Comparison of ENCODE assay signal across 8 cellular contexts in the genomic region with DNA sequence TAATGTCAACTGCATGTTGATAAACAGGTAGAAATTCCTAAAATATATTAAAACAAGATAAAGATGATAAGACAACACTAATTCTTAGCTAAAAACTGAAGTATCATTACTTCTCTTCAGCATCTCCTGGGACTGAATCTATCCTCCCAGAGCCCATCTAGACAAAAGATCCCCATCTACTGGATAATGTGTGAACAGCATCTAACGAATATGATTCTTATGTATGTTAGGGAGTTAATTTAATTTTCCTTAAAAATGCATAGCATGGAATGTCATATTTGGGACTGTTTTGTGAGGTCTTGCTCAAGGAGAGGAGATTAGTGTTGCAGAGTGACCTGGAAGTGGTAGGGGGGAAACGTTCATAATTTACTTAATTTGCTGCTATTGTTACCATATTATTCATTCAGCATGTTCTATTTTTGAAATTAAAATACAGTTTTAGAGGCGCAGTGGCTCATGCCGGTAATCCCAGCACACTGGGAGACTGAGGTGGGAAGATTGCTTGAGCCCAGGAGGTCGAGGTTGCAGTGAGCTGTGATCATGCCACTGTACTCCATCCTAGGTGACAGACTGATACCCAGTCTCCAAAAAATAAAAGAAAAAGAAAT.
DNase-seq lines count a peak whose midpoint lies in the region; ATAC-seq and TF ChIP-seq lines count a peak whose summit lies in the region.

No MANE protein-coding gene starts in this region.

- POLR2A ChIA-PET in T-cell (lab: Charles Lee) = interaction anchor here in 1 of 2 donors (0.7 kb wide), 1 partner anchor 17 kb away, joined by 3 read pairs; no protein-coding TSS in a partner anchor

- DNase-seq in GM12864 (ENCODE audit: low read depth) (no peak), NCI-H345 (lab: John Stamatoyannopoulos, UW) (peak; percentile 23), dermis blood vessel endothelial cell (peak; percentile 58), nephron progenitor cell (no peak), T-helper 9 cell (no peak), T-cell (no peak)
- DNase-seq in activated T-cell treated with anti-CD3 and anti-CD28 coated beads, Interleukin-2, amount 50 U/mL, for 4 hours = no peak

- no peak overlapping the region for H3K4me3 Mint-ChIP-seq in nephron progenitor cell
- H3K4me3 Mint-ChIP-seq in activated T-cell treated with anti-CD3 and anti-CD28 coated beads, Interleukin-2, amount 50 U/mL, for 4 hours = no peak overlapping the region
- H3K4me3 Mint-ChIP-seq in T-cell = no peak overlapping the region

- H3K27me3 Mint-ChIP-seq in nephron progenitor cell (ENCODE audit: low read depth, poor library complexity) (no peaks in the 10 kb centered on the region), T-cell (peaks cover 0 to 3% of the 10 kb centered on the region in 2 donors)
- H3K27me3 Mint-ChIP-seq in activated T-cell treated with anti-CD3 and anti-CD28 coated beads, Interleukin-2, amount 50 U/mL, for 4 hours (ENCODE audit: low read depth) = peaks cover 2% of the 10 kb centered on the region

- peaks cover 39% of the 10 kb centered on the region for H3K9me3 Mint-ChIP-seq in nephron progenitor cell
- peaks cover 4% of the 10 kb centered on the region for H3K9me3 Mint-ChIP-seq in activated T-cell treated with anti-CD3 and anti-CD28 coated beads, Interleukin-2, amount 50 U/mL, for 4 hours
- H3K9me3 Mint-ChIP-seq in T-cell = peaks cover 0 to 7% (median 3%) of the 10 kb centered on the region in 3 donors

- H3K4me3 ChIP-seq in GM12864 (ENCODE audit: low read depth, low read length) = no peak overlapping the region

- CTCF ChIA-PET in T-cell (lab: Charles Lee) = no interaction called here

- H3K4me1 Mint-ChIP-seq in nephron progenitor cell = no peaks in the 10 kb centered on the region
- no peaks in the 10 kb centered on the region for H3K4me1 Mint-ChIP-seq in activated T-cell treated with anti-CD3 and anti-CD28 coated beads, Interleukin-2, amount 50 U/mL, for 4 hours (ENCODE audit: low read depth)
- no peaks in the 10 kb centered on the region for H3K4me1 Mint-ChIP-seq in T-cell

- TF ChIP-seq CTCF in GM12864 (IDR thresholded peaks at IDR 0.05; ENCODE audit: low read depth, low read length, missing control alignments) (peak; percentile 43), nephron progenitor cell (IDR thresholded peaks at IDR 0.05) (peak; percentile 62)

- ATAC-seq in HG02588 (IDR thresholded peaks at IDR 0.05; ENCODE audit: unreplicated experiment) (peak; percentile 59), T-cell (replicated peaks in 1 of 4) (no peak)
- ATAC-seq in activated T-cell treated with anti-CD3 and anti-CD28 coated beads, Interleukin-2, amount 50 U/mL, for 4 hours = no peak

- H3K36me3 Mint-ChIP-seq in nephron progenitor cell (ENCODE audit: low read depth) (peaks cover 33% of the 10 kb centered on the region), T-cell (no peaks in the 10 kb centered on the region)
- H3K36me3 Mint-ChIP-seq in activated T-cell treated with anti-CD3 and anti-CD28 coated beads, Interleukin-2, amount 50 U/mL, for 4 hours (ENCODE audit: insufficient read depth) = no peaks in the 10 kb centered on the region

- no peak overlapping the region for H3K27ac Mint-ChIP-seq in nephron progenitor cell
- no peak overlapping the region for H3K27ac Mint-ChIP-seq in T-cell

Comparison
In these comparisons a context has a peak if more than half of its experiments do, and no peak if none do; other contexts are left out.
1. DNase-seq: peak in NCI-H345 (single experiment) and dermis blood vessel endothelial cell (single experiment); none in GM12864 (single experiment), nephron progenitor cell (single experiment), activated T-cell treated with anti-CD3 and anti-CD28 coated beads, Interleukin-2, amount 50 U/mL, for 4 hours (single experiment), T-helper 9 cell (single experiment) and T-cell (0 of 34).